In the genomic region with DNA sequence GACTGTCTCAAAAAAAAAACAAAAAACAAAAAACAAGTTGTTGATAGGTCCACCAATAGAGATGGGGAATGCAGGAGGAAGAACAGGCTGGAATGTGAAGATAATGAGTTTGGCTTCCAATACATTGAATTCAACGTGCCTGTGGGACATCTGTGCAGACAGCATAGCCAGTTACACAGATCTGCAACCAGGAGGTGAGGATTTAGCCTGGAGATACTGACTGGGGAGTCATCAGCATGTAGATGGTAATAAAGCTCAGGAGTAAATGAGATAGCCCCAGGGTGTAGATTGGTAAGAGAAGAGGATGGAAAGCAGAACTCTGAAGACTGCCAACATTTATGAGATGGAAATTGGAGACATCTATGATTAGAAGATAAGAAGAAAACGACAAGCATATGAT, we compare ENCODE assay signal across 1 cellular context.
A peak's percentile ranks its signal among the peaks of the same experiment; 100 is the strongest.
TF ChIP-seq lines count a peak whose summit lies in the region.

No MANE protein-coding gene starts in this region.

TF ChIP-seq in K562, 482 proteins besides CTCF, POLR2A, EP300 and RAD21 (continued from another document):
- TF ChIP-seq, protein P1, sequence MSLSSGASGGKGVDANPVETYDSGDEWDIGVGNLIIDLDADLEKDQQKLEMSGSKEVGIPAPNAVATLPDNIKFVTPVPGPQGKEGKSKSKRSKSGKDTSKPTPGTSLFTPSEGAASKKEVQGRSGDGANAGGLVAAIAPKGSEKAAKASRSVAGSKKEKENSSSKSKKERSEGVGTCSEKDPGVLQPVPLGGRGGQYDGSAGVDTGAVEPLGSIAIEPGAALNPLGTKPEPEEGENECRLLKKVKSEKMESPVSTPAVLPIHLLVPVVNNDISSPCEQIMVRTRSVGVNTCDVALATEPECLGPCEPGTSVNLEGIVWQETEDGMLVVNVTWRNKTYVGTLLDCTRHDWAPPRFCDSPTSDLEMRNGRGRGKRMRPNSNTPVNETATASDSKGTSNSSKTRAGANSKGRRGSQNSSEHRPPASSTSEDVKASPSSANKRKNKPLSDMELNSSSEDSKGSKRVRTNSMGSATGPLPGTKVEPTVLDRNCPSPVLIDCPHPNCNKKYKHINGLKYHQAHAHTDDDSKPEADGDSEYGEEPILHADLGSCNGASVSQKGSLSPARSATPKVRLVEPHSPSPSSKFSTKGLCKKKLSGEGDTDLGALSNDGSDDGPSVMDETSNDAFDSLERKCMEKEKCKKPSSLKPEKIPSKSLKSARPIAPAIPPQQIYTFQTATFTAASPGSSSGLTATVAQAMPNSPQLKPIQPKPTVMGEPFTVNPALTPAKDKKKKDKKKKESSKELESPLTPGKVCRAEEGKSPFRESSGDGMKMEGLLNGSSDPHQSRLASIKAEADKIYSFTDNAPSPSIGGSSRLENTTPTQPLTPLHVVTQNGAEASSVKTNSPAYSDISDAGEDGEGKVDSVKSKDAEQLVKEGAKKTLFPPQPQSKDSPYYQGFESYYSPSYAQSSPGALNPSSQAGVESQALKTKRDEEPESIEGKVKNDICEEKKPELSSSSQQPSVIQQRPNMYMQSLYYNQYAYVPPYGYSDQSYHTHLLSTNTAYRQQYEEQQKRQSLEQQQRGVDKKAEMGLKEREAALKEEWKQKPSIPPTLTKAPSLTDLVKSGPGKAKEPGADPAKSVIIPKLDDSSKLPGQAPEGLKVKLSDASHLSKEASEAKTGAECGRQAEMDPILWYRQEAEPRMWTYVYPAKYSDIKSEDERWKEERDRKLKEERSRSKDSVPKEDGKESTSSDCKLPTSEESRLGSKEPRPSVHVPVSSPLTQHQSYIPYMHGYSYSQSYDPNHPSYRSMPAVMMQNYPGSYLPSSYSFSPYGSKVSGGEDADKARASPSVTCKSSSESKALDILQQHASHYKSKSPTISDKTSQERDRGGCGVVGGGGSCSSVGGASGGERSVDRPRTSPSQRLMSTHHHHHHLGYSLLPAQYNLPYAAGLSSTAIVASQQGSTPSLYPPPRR (CRISPR knock-in tag; IDR thresholded peaks at IDR 0.05; ENCODE audit: borderline replicate concordance): no peak
- no peak for TF ChIP-seq E2F3 (CRISPR knock-in tag; IDR thresholded peaks at IDR 0.05)
- TF ChIP-seq CBFA2T2 (conservative IDR thresholded peaks at IDR 0.05): peak; percentile 39; the same call in 1 of the 2 replicates
- no peak for TF ChIP-seq TAF7 (tag; IDR thresholded peaks at IDR 0.05)
- TF ChIP-seq XRCC4 (IDR thresholded peaks at IDR 0.05; ENCODE audit: extremely low read depth, insufficient read depth, insufficient read length): no peak
- no peak for TF ChIP-seq ADNP (tag; IDR thresholded peaks at IDR 0.05)
- no peak for TF ChIP-seq ZNF76 (CRISPR knock-in tag; IDR thresholded peaks at IDR 0.05; ENCODE audit: borderline replicate concordance)
- TF ChIP-seq TAL1 (IDR thresholded peaks at IDR 0.05): 0 out of 2 replicates have a peak, but pooled peaks have one; percentile 11
- TF ChIP-seq CC2D1A (IDR thresholded peaks at IDR 0.05): no peak
- 0 out of 2 replicates have a peak, but pooled peaks have one; percentile 15 for TF ChIP-seq TEAD4 (IDR thresholded peaks at IDR 0.05; ENCODE audit: low read length)
- TF ChIP-seq TEAD4 (CRISPR knock-in tag; IDR thresholded peaks at IDR 0.05; ENCODE audit: borderline replicate concordance): no peak
- no peak for TF ChIP-seq NUFIP1 (IDR thresholded peaks at IDR 0.05; ENCODE audit: partially characterized antibody)
- TF ChIP-seq CBFA2T3 (IDR thresholded peaks at IDR 0.05): peak; percentile 67
- no peak for TF ChIP-seq BACH1 (tag; IDR thresholded peaks at IDR 0.05)
- TF ChIP-seq NR1H2 (CRISPR knock-in tag; IDR thresholded peaks at IDR 0.05): no peak
- TF ChIP-seq, protein P2, sequence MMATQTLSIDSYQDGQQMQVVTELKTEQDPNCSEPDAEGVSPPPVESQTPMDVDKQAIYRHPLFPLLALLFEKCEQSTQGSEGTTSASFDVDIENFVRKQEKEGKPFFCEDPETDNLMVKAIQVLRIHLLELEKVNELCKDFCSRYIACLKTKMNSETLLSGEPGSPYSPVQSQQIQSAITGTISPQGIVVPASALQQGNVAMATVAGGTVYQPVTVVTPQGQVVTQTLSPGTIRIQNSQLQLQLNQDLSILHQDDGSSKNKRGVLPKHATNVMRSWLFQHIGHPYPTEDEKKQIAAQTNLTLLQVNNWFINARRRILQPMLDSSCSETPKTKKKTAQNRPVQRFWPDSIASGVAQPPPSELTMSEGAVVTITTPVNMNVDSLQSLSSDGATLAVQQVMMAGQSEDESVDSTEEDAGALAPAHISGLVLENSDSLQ (IDR thresholded peaks at IDR 0.05): peak; percentile 48; the same call in 1 of the 2 replicates
- TF ChIP-seq GABPA (tag; conservative IDR thresholded peaks at IDR 0.05; ENCODE audit: low read depth): no peak
- TF ChIP-seq ZNF3 (CRISPR knock-in tag; IDR thresholded peaks at IDR 0.05): no peak
- no peak for TF ChIP-seq SMAD1 (IDR thresholded peaks at IDR 0.05; ENCODE audit: low read depth, low read length, partially characterized antibody)
- TF ChIP-seq KLF6 (CRISPR knock-in tag; IDR thresholded peaks at IDR 0.05; ENCODE audit: borderline replicate concordance): no peak
- TF ChIP-seq TCF3 (CRISPR knock-in tag; IDR thresholded peaks at IDR 0.05): peak; percentile 48
- peak; percentile 20; the same call in 1 of the 2 replicates for TF ChIP-seq GATA2 (CRISPR knock-in tag; IDR thresholded peaks at IDR 0.05)
- no peak for TF ChIP-seq PPARD (CRISPR knock-in tag; IDR thresholded peaks at IDR 0.05)
